ENCODE assay signal across 1 cellular context in the genomic region with DNA sequence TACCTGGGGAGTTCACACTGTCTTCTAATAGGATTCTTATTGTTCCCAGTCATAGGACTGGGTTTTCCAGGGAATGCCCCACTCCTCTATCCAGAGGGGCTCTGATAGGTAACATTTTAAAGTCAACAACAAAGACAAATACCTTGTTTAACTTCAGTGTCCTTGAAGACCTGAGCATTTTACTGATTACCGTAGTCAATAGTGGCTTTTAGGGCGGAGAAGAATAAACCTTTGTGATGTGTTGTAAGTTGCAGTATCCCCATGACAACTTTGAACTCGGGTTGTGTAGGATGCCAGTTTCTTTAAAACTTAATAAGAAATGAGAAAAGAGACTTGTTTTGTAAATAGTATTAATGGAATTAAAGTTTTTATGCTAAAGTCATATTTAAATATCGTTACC.
TF ChIP-seq lines count a peak whose summit lies in the region.

No MANE protein-coding gene starts in this region.

TF ChIP-seq in HepG2, 621 proteins besides CTCF, POLR2A, EP300 and RAD21 (continues in another document):
- TF ChIP-seq, protein P1, sequence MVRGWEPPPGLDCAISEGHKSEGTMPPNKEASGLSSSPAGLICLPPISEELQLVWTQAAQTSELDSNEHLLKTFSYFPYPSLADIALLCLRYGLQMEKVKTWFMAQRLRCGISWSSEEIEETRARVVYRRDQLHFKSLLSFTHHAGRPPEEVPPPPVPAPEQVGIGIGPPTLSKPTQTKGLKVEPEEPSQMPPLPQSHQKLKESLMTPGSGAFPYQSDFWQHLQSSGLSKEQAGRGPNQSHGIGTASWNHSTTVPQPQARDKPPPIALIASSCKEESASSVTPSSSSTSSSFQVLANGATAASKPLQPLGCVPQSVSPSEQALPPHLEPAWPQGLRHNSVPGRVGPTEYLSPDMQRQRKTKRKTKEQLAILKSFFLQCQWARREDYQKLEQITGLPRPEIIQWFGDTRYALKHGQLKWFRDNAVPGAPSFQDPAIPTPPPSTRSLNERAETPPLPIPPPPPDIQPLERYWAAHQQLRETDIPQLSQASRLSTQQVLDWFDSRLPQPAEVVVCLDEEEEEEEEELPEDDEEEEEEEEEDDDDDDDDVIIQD (CRISPR knock-in tag; IDR thresholded peaks at IDR 0.05; ENCODE audit: low read depth), result peak; percentile 54; the same call in 1 of the 2 replicates
- TF ChIP-seq RARA (CRISPR knock-in tag; IDR thresholded peaks at IDR 0.05) (peak; percentile 83), FOSL2 (CRISPR knock-in tag; IDR thresholded peaks at IDR 0.05) (peak; percentile 24; the same call in 1 of the 2 replicates), SOX6 (IDR thresholded peaks at IDR 0.05) (no peak), SOX6 (CRISPR knock-in tag; IDR thresholded peaks at IDR 0.05) (peak; percentile 95), GATAD1 (CRISPR knock-in tag; IDR thresholded peaks at IDR 0.05) (peak; percentile 28; the same call in 1 of the 2 replicates), RFXAP (CRISPR knock-in tag; IDR thresholded peaks at IDR 0.05; ENCODE audit: borderline replicate concordance) (no peak), TARDBP (CRISPR knock-in tag; IDR thresholded peaks at IDR 0.05) (0 out of 2 replicates have a peak, but pooled peaks have one; percentile 49), FOXA3 (CRISPR knock-in tag; IDR thresholded peaks at IDR 0.05) (peak; percentile 96), HMG20B (CRISPR knock-in tag; conservative IDR thresholded peaks at IDR 0.05) (peak; percentile 57; the same call in 1 of the 2 replicates), PPARG (CRISPR knock-in tag; conservative IDR thresholded peaks at IDR 0.05) (0 out of 2 replicates have a peak, but pooled peaks have one; percentile 32), NR2F2 (IDR thresholded peaks at IDR 0.05; ENCODE audit: borderline replicate concordance, low read depth) (peak; percentile 55; the same call in 1 of the 2 replicates), SOX13 (IDR thresholded peaks at IDR 0.05) (peak; percentile 58; the same call in 1 of the 2 replicates), SOX13 (CRISPR knock-in tag; conservative IDR thresholded peaks at IDR 0.05 in 1 of 2, IDR thresholded peaks at IDR 0.05 in 1 of 2) (peak in 1 of 2 experiments; percentile 96; a peak in 2 of 4 replicates), RFX1 (IDR thresholded peaks at IDR 0.05) (peak; percentile 53; the same call in 1 of the 2 replicates), NR2F6 (IDR thresholded peaks at IDR 0.05) (peak; percentile 67), NR2F6 (CRISPR knock-in tag; IDR thresholded peaks at IDR 0.05) (peak; percentile 18; the same call in 1 of the 2 replicates), GATA4 (IDR thresholded peaks at IDR 0.05; ENCODE audit: borderline replicate concordance, low read depth) (peak; percentile 41; the same call in 1 of the 2 replicates), PITX1 (CRISPR knock-in tag; IDR thresholded peaks at IDR 0.05) (peak; percentile 59), ZNF331 (CRISPR knock-in tag; IDR thresholded peaks at IDR 0.05) (peak; percentile 50; the same call in 1 of the 2 replicates), FOXO1 (CRISPR knock-in tag; IDR thresholded peaks at IDR 0.05) (peak; percentile 84), ADNP (CRISPR knock-in tag; IDR thresholded peaks at IDR 0.05) (no peak), ZNF382 (CRISPR knock-in tag; IDR thresholded peaks at IDR 0.05; ENCODE audit: borderline replicate concordance) (no peak), ZNF441 (CRISPR knock-in tag; IDR thresholded peaks at IDR 0.05; ENCODE audit: borderline replicate concordance) (no peak), NFKBIZ (CRISPR knock-in tag; IDR thresholded peaks at IDR 0.05) (peak; percentile 53; the same call in 1 of the 2 replicates), HOXD1 (CRISPR knock-in tag; IDR thresholded peaks at IDR 0.05) (0 out of 2 replicates have a peak, but pooled peaks have one; percentile 59), HDAC1 (CRISPR knock-in tag; IDR thresholded peaks at IDR 0.05) (peak; percentile 69), REL (CRISPR knock-in tag; conservative IDR thresholded peaks at IDR 0.05) (no peak), ZNF354B (CRISPR knock-in tag; IDR thresholded peaks at IDR 0.05) (no peak), FOXP1 (IDR thresholded peaks at IDR 0.05) (no peak), FOXP1 (CRISPR knock-in tag; IDR thresholded peaks at IDR 0.05) (peak; percentile 86), HMG20A (CRISPR knock-in tag; IDR thresholded peaks at IDR 0.05; ENCODE audit: borderline replicate concordance) (peak; percentile 89; the same call in 1 of the 2 replicates)
- TF ChIP-seq, protein P2, sequence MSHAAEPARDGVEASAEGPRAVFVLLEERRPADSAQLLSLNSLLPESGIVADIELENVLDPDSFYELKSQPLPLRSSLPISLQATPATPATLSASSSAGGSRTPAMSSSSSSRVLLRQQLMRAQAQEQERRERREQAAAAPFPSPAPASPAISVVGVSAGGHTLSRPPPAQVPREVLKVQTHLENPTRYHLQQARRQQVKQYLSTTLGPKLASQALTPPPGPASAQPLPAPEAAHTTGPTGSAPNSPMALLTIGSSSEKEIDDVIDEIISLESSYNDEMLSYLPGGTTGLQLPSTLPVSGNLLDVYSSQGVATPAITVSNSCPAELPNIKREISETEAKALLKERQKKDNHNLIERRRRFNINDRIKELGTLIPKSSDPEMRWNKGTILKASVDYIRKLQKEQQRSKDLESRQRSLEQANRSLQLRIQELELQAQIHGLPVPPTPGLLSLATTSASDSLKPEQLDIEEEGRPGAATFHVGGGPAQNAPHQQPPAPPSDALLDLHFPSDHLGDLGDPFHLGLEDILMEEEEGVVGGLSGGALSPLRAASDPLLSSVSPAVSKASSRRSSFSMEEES (CRISPR knock-in tag; IDR thresholded peaks at IDR 0.05), result 0 out of 2 replicates have a peak, but pooled peaks have one; percentile 44
- TF ChIP-seq, protein P3, sequence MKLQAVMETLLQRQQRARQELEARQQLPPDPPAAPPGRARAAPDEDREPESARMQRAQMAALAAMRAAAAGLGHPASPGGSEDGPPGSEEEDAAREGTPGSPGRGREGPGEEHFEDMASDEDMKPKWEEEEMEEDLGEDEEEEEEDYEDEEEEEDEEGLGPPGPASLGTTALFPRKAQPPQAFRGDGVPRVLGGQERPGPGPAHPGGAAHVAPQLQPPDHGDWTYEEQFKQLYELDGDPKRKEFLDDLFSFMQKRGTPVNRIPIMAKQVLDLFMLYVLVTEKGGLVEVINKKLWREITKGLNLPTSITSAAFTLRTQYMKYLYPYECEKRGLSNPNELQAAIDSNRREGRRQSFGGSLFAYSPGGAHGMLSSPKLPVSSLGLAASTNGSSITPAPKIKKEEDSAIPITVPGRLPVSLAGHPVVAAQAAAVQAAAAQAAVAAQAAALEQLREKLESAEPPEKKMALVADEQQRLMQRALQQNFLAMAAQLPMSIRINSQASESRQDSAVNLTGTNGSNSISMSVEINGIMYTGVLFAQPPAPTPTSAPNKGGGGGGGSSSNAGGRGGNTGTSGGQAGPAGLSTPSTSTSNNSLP (IDR thresholded peaks at IDR 0.05; ENCODE audit: low read depth, low read length), result 0 out of 2 replicates have a peak, but pooled peaks have one; percentile 27
- TF ChIP-seq, protein P4, sequence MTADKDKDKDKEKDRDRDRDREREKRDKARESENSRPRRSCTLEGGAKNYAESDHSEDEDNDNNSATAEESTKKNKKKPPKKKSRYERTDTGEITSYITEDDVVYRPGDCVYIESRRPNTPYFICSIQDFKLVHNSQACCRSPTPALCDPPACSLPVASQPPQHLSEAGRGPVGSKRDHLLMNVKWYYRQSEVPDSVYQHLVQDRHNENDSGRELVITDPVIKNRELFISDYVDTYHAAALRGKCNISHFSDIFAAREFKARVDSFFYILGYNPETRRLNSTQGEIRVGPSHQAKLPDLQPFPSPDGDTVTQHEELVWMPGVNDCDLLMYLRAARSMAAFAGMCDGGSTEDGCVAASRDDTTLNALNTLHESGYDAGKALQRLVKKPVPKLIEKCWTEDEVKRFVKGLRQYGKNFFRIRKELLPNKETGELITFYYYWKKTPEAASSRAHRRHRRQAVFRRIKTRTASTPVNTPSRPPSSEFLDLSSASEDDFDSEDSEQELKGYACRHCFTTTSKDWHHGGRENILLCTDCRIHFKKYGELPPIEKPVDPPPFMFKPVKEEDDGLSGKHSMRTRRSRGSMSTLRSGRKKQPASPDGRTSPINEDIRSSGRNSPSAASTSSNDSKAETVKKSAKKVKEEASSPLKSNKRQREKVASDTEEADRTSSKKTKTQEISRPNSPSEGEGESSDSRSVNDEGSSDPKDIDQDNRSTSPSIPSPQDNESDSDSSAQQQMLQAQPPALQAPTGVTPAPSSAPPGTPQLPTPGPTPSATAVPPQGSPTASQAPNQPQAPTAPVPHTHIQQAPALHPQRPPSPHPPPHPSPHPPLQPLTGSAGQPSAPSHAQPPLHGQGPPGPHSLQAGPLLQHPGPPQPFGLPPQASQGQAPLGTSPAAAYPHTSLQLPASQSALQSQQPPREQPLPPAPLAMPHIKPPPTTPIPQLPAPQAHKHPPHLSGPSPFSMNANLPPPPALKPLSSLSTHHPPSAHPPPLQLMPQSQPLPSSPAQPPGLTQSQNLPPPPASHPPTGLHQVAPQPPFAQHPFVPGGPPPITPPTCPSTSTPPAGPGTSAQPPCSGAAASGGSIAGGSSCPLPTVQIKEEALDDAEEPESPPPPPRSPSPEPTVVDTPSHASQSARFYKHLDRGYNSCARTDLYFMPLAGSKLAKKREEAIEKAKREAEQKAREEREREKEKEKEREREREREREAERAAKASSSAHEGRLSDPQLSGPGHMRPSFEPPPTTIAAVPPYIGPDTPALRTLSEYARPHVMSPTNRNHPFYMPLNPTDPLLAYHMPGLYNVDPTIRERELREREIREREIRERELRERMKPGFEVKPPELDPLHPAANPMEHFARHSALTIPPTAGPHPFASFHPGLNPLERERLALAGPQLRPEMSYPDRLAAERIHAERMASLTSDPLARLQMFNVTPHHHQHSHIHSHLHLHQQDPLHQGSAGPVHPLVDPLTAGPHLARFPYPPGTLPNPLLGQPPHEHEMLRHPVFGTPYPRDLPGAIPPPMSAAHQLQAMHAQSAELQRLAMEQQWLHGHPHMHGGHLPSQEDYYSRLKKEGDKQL (CRISPR knock-in tag; IDR thresholded peaks at IDR 0.05; ENCODE audit: low read depth), result peak; percentile 61; the same call in 1 of the 2 replicates
- TF ChIP-seq, protein P5, sequence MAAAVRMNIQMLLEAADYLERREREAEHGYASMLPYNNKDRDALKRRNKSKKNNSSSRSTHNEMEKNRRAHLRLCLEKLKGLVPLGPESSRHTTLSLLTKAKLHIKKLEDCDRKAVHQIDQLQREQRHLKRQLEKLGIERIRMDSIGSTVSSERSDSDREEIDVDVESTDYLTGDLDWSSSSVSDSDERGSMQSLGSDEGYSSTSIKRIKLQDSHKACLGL (CRISPR knock-in tag; IDR thresholded peaks at IDR 0.05), result no peak
- TF ChIP-seq, protein P6, sequence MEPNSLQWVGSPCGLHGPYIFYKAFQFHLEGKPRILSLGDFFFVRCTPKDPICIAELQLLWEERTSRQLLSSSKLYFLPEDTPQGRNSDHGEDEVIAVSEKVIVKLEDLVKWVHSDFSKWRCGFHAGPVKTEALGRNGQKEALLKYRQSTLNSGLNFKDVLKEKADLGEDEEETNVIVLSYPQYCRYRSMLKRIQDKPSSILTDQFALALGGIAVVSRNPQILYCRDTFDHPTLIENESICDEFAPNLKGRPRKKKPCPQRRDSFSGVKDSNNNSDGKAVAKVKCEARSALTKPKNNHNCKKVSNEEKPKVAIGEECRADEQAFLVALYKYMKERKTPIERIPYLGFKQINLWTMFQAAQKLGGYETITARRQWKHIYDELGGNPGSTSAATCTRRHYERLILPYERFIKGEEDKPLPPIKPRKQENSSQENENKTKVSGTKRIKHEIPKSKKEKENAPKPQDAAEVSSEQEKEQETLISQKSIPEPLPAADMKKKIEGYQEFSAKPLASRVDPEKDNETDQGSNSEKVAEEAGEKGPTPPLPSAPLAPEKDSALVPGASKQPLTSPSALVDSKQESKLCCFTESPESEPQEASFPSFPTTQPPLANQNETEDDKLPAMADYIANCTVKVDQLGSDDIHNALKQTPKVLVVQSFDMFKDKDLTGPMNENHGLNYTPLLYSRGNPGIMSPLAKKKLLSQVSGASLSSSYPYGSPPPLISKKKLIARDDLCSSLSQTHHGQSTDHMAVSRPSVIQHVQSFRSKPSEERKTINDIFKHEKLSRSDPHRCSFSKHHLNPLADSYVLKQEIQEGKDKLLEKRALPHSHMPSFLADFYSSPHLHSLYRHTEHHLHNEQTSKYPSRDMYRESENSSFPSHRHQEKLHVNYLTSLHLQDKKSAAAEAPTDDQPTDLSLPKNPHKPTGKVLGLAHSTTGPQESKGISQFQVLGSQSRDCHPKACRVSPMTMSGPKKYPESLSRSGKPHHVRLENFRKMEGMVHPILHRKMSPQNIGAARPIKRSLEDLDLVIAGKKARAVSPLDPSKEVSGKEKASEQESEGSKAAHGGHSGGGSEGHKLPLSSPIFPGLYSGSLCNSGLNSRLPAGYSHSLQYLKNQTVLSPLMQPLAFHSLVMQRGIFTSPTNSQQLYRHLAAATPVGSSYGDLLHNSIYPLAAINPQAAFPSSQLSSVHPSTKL (CRISPR knock-in tag; IDR thresholded peaks at IDR 0.05), result peak; percentile 94
- TF ChIP-seq, protein P7, sequence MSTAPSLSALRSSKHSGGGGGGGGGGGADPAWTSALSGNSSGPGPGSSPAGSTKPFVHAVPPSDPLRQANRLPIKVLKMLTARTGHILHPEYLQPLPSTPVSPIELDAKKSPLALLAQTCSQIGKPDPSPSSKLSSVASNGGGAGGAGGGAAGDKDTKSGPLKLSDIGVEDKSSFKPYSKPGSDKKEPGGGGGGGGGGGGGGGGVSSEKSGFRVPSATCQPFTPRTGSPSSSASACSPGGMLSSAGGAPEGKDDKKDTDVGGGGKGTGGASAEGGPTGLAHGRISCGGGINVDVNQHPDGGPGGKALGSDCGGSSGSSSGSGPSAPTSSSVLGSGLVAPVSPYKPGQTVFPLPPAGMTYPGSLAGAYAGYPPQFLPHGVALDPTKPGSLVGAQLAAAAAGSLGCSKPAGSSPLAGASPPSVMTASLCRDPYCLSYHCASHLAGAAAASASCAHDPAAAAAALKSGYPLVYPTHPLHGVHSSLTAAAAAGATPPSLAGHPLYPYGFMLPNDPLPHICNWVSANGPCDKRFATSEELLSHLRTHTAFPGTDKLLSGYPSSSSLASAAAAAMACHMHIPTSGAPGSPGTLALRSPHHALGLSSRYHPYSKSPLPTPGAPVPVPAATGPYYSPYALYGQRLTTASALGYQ (CRISPR knock-in tag; IDR thresholded peaks at IDR 0.05), result peak; percentile 86
- TF ChIP-seq, protein P8, sequence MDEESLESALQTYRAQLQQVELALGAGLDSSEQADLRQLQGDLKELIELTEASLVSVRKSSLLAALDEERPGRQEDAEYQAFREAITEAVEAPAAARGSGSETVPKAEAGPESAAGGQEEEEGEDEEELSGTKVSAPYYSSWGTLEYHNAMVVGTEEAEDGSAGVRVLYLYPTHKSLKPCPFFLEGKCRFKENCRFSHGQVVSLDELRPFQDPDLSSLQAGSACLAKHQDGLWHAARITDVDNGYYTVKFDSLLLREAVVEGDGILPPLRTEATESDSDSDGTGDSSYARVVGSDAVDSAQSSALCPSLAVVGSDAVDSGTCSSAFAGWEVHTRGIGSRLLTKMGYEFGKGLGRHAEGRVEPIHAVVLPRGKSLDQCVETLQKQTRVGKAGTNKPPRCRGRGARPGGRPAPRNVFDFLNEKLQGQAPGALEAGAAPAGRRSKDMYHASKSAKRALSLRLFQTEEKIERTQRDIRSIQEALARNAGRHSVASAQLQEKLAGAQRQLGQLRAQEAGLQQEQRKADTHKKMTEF (CRISPR knock-in tag; IDR thresholded peaks at IDR 0.05), result peak; percentile 55; the same call in 1 of the 2 replicates
